10 cellular contexts compared by ENCODE assay signal in genomic region chr20:2729251-2729713, GRCh38. TPM values are rescaled to one million over a fixed set of nuclear protein-coding genes. Genes with fewer than 3 reads are reported as not detected.
DNase-seq lines count a peak whose midpoint lies in the region; ATAC-seq lines count a peak whose summit lies in the region.
"Had no signal": no experiment of that assay in that cellular context is flagged by ENCODE, and none has a peak within 500 bp of the region (broad histone marks: within the 10 kb centered on the region; RNA-seq: fewer than 3 reads in every experiment).

No MANE protein-coding gene starts in this region.

- H3K36me3 Mint-ChIP-seq in T-helper 17 cell (ENCODE audit: low read depth), result no peaks in the 10 kb centered on the region
- H3K36me3 Mint-ChIP-seq in activated naive CD8-positive, alpha-beta T cell treated with anti-CD3 and anti-CD28 coated beads, Interleukin-2, amount 10 ng/mL, durations not matched to agents 7 days and 5 days, result no peaks in the 10 kb centered on the region
- H3K36me3 Mint-ChIP-seq in stimulated activated naive CD8-positive, alpha-beta T cell treated with anti-CD3 and anti-CD28 coated beads, Interleukin-15, Interleukin-2, amounts not matched to agents 100 ng/mL and 50 ng/mL, for 24 hours (ENCODE audit: low read depth), result no peaks in the 10 kb centered on the region

- ATAC-seq in T-helper 17 cell, result peak; percentile 94
- peak; percentile 95 for ATAC-seq in activated naive CD8-positive, alpha-beta T cell treated with anti-CD3 and anti-CD28 coated beads, Interleukin-2, amount 10 ng/mL, durations not matched to agents 7 days and 5 days (ENCODE audit: low read depth)
- no peak for ATAC-seq in left cardiac atrium
- ATAC-seq: gastrocnemius medialis had no signal

- POLR2A ChIA-PET in activated naive CD8-positive, alpha-beta T cell treated with anti-CD3 and anti-CD28 coated beads, Interleukin-2, amount 10 ng/mL, durations not matched to agents 7 days and 5 days (lab: Charles Lee), result interaction anchor here (0.6 to 2.2 kb wide), 3 partner anchors 12 to 478 kb away, joined by 3 to 23 read pairs (median 5); partner anchors contain the start of gene IDH3B

- DNase-seq in stimulated activated CD4-positive, alpha-beta T cell treated with anti-CD3 and anti-CD28 coated beads, Interleukin-4, amount 100 ng/mL, for 1 hour, result peak; percentile 12
- no peak for DNase-seq in stimulated activated CD4-positive, alpha-beta T cell treated with anti-CD3 and anti-CD28 coated beads, Interleukin-1b, Interleukin-23, amount 100 ng/mL, for 48 hours
- DNase-seq in T-helper 17 cell, result no peak
- DNase-seq in activated naive CD8-positive, alpha-beta T cell treated with anti-CD3 and anti-CD28 coated beads, Interleukin-2, amount 10 ng/mL, durations not matched to agents 7 days and 5 days, result no peak
- no peak for DNase-seq in C1 segment of cervical spinal cord (lab: John Stamatoyannopoulos, UW)
- no peak for DNase-seq in activated CD4-positive, CD25-positive, alpha-beta regulatory T cell treated with anti-CD3 and anti-CD28 coated beads, Interleukin-2, amount 50 U/mL, for 72 hours
- no peak for DNase-seq in left cardiac atrium
- DNase-seq: gastrocnemius medialis, SHP77 treated with DMSO at 0.1 percent for 48 hours had no signal

- H3K4me1 Mint-ChIP-seq in T-helper 17 cell, result peaks cover 10% of the 10 kb centered on the region
- peaks cover 7% of the 10 kb centered on the region for H3K4me1 Mint-ChIP-seq in activated naive CD8-positive, alpha-beta T cell treated with anti-CD3 and anti-CD28 coated beads, Interleukin-2, amount 10 ng/mL, durations not matched to agents 7 days and 5 days
- peaks cover 20% of the 10 kb centered on the region for H3K4me1 Mint-ChIP-seq in stimulated activated naive CD8-positive, alpha-beta T cell treated with anti-CD3 and anti-CD28 coated beads, Interleukin-15, Interleukin-2, amounts not matched to agents 100 ng/mL and 50 ng/mL, for 24 hours (ENCODE audit: low read depth)

- peaks cover 11% of the 10 kb centered on the region for H3K27me3 Mint-ChIP-seq in T-helper 17 cell
- peaks cover 8% of the 10 kb centered on the region for H3K27me3 Mint-ChIP-seq in activated naive CD8-positive, alpha-beta T cell treated with anti-CD3 and anti-CD28 coated beads, Interleukin-2, amount 10 ng/mL, durations not matched to agents 7 days and 5 days
- peaks cover 3% of the 10 kb centered on the region for H3K27me3 Mint-ChIP-seq in stimulated activated naive CD8-positive, alpha-beta T cell treated with anti-CD3 and anti-CD28 coated beads, Interleukin-15, Interleukin-2, amounts not matched to agents 100 ng/mL and 50 ng/mL, for 24 hours

- intact Hi-C loops in left cardiac atrium (cut with DNase I), result no loop called here

- H3K9me3 ChIP-seq in T-helper 17 cell (ENCODE audit: control insufficient read depth, low read length, poor library complexity, severe bottlenecking), result peaks cover 2% of the 10 kb centered on the region
- H3K9me3 ChIP-seq: gastrocnemius medialis had no signal

- H3K9me3 Mint-ChIP-seq in activated naive CD8-positive, alpha-beta T cell treated with anti-CD3 and anti-CD28 coated beads, Interleukin-2, amount 10 ng/mL, durations not matched to agents 7 days and 5 days, result peaks cover 3% of the 10 kb centered on the region
- peaks cover 11% of the 10 kb centered on the region for H3K9me3 Mint-ChIP-seq in stimulated activated naive CD8-positive, alpha-beta T cell treated with anti-CD3 and anti-CD28 coated beads, Interleukin-15, Interleukin-2, amounts not matched to agents 100 ng/mL and 50 ng/mL, for 24 hours

- H3K4me3 Mint-ChIP-seq in T-helper 17 cell, result peak overlapping the region; percentile 76
- peak overlapping the region; percentile 52 for H3K4me3 Mint-ChIP-seq in activated naive CD8-positive, alpha-beta T cell treated with anti-CD3 and anti-CD28 coated beads, Interleukin-2, amount 10 ng/mL, durations not matched to agents 7 days and 5 days
- H3K4me3 Mint-ChIP-seq in stimulated activated naive CD8-positive, alpha-beta T cell treated with anti-CD3 and anti-CD28 coated beads, Interleukin-15, Interleukin-2, amounts not matched to agents 100 ng/mL and 50 ng/mL, for 24 hours, result no peak overlapping the region

- peak overlapping the region; percentile 78 for H3K27ac Mint-ChIP-seq in T-helper 17 cell
- peak overlapping the region; percentile 87 for H3K27ac Mint-ChIP-seq in activated naive CD8-positive, alpha-beta T cell treated with anti-CD3 and anti-CD28 coated beads, Interleukin-2, amount 10 ng/mL, durations not matched to agents 7 days and 5 days
- peak overlapping the region; percentile 49 for H3K27ac Mint-ChIP-seq in stimulated activated naive CD8-positive, alpha-beta T cell treated with anti-CD3 and anti-CD28 coated beads, Interleukin-15, Interleukin-2, amounts not matched to agents 100 ng/mL and 50 ng/mL, for 24 hours

RNA-seq across cellular contexts. Expression of gene EBF4, which starts 36.7 kb away (rescaled TPM):
- total RNA-seq in T-helper 17 cell (1 to 10 TPM; 2.0 to 2.3 TPM), left cardiac atrium (1 to 10 TPM; 4.4 to 6.5 TPM)
- 1 to 10 TPM in 1 of 2 experiments, under 1 TPM in 1; 0.99 to 2.4 TPM for total RNA-seq in activated naive CD8-positive, alpha-beta T cell treated with anti-CD3 and anti-CD28 coated beads, Interleukin-2, amount 10 ng/mL, durations not matched to agents 7 days and 5 days

Comparison
In these comparisons a context has a peak if more than half of its experiments do, and no peak if none do; other contexts are left out.
1. ATAC-seq: peak in T-helper 17 cell (single experiment) and activated naive CD8-positive, alpha-beta T cell treated with anti-CD3 and anti-CD28 coated beads, Interleukin-2, amount 10 ng/mL, durations not matched to agents 7 days and 5 days (single experiment); none in left cardiac atrium (0 of 2).
2. Peak in every context shown above with its lines, with median percentiles within 50 percentile points of each other: H3K27ac Mint-ChIP-seq.